23 cellular contexts compared by ENCODE assay signal in genomic region chr1:222935239-222935900, GRCh38.
"Had no signal": no experiment of that assay in that cellular context is flagged by ENCODE, and none has a peak within 500 bp of the region (broad histone marks: within the 10 kb centered on the region; RNA-seq: fewer than 3 reads in every experiment).

No MANE protein-coding gene starts in this region.

- DNase-seq: activated CD4-positive, alpha-beta memory T cell treated with anti-CD3 and anti-CD28 coated beads for 36 hours; activated CD4-positive, alpha-beta T cell treated with anti-CD3 and anti-CD28 coated beads for 48 hours; activated CD4-positive, CD25-positive, alpha-beta regulatory T cell; activated naive CD4-positive, alpha-beta T cell treated with Interleukin-2 at 50 U/mL for 16 hours; activated naive CD8-positive, alpha-beta T cell treated with anti-CD3 and anti-CD28 coated beads for 36 hours; activated T-cell treated with anti-CD3 and anti-CD28 coated beads, Interleukin-2, amount 50 U/mL, for 48 hours; colonic mucosa; esophagus squamous epithelium; gastrocnemius medialis; head of caudate nucleus; kidney; natural killer cell; pancreas; psoas muscle; spleen; stimulated activated CD4-positive, alpha-beta T cell treated with anti-CD3 and anti-CD28 coated beads, Interleukin-4, amount 100 ng/mL, for 1 hour; stimulated activated naive CD4-positive, alpha-beta T cell; SW 1271; T-helper 17 cell; upper lobe of right lung had no signal

- H3K9me3 ChIP-seq: colonic mucosa, esophagus squamous epithelium, gastrocnemius medialis, pancreas, psoas muscle, spleen, thoracic aorta, upper lobe of right lung had no signal

- H3K36me3 Mint-ChIP-seq: activated CD4-positive, alpha-beta memory T cell treated with anti-CD3 and anti-CD28 coated beads for 36 hours; activated naive CD8-positive, alpha-beta T cell treated with anti-CD3 and anti-CD28 coated beads for 36 hours; natural killer cell had no signal

- FAIRE-seq: astrocyte, kidney, pancreas had no signal

- H3K4me1 ChIP-seq: colonic mucosa, gastrocnemius medialis, pancreas, psoas muscle had no signal

- H3K27me3 ChIP-seq: colonic mucosa, esophagus squamous epithelium, gastrocnemius medialis, pancreas, spleen, upper lobe of right lung had no signal

- H3K4me3 Mint-ChIP-seq: activated CD4-positive, alpha-beta memory T cell treated with anti-CD3 and anti-CD28 coated beads for 36 hours; activated naive CD8-positive, alpha-beta T cell treated with anti-CD3 and anti-CD28 coated beads for 36 hours; natural killer cell; T-helper 17 cell had no signal

- H3K27ac Mint-ChIP-seq: activated CD4-positive, alpha-beta memory T cell treated with anti-CD3 and anti-CD28 coated beads for 36 hours; activated naive CD8-positive, alpha-beta T cell treated with anti-CD3 and anti-CD28 coated beads for 36 hours; natural killer cell; T-helper 17 cell had no signal

- H3K36me3 ChIP-seq: colonic mucosa, esophagus squamous epithelium, gastrocnemius medialis, pancreas, spleen, thoracic aorta, upper lobe of right lung had no signal

- H3K9me3 Mint-ChIP-seq: activated CD4-positive, alpha-beta memory T cell treated with anti-CD3 and anti-CD28 coated beads for 36 hours; activated naive CD8-positive, alpha-beta T cell treated with anti-CD3 and anti-CD28 coated beads for 36 hours; natural killer cell had no signal

- H3K4me3 ChIP-seq: colonic mucosa, esophagus squamous epithelium, gastrocnemius medialis, pancreas, psoas muscle, spleen, thoracic aorta, upper lobe of right lung had no signal

- ATAC-seq: gastrocnemius medialis, left lobe of liver, natural killer cell, pancreas, psoas muscle, T-helper 17 cell, upper lobe of right lung had no signal

- H3K27me3 Mint-ChIP-seq: activated CD4-positive, alpha-beta memory T cell treated with anti-CD3 and anti-CD28 coated beads for 36 hours; activated naive CD8-positive, alpha-beta T cell treated with anti-CD3 and anti-CD28 coated beads for 36 hours; T-helper 17 cell had no signal

- H3K27ac ChIP-seq: colonic mucosa, esophagus squamous epithelium, gastrocnemius medialis, pancreas, psoas muscle, spleen, thoracic aorta, upper lobe of right lung had no signal
